8 cellular contexts compared by ENCODE assay signal in genomic region chr17:35051183-35051578, GRCh38. TPM values are rescaled to one million over a fixed set of nuclear protein-coding genes. Genes with fewer than 3 reads are reported as not detected.
A peak's percentile ranks its signal among the peaks of the same experiment; 100 is the strongest.
DNase-seq lines count a peak whose midpoint lies in the region; ATAC-seq and TF ChIP-seq lines count a peak whose summit lies in the region.

No MANE protein-coding gene starts in this region.

- peak; percentile 37 for DNase-seq in stimulated activated CD4-positive, alpha-beta T cell treated with anti-CD3 and anti-CD28 coated beads, Interleukin-4, amount 100 ng/mL, for 24 hours
- no peak for DNase-seq in stimulated activated CD4-positive, alpha-beta T cell treated with anti-CD3 and anti-CD28 coated beads, Interleukin-2, amount 100 ng/mL, for 48 hours
- DNase-seq in left lobe of liver (ENCODE audit: low spot score) (no peak), mammary epithelial cell (no peak), NCI-H2196 (lab: John Stamatoyannopoulos, UW; ENCODE audit: unreplicated experiment) (no peak)

- H3K27me3 ChIP-seq in mammary epithelial cell (ENCODE audit: insufficient read depth, low read length), result no peaks in the 10 kb centered on the region

- H3K4me3 Mint-ChIP-seq in activated T-helper 17 cell treated with anti-CD3 and anti-CD28 coated beads, Interleukin-2, amount 50 U/mL, for 72 hours, result peak overlapping the region; percentile 65

- H4K20me1 ChIP-seq in mammary epithelial cell (ENCODE audit: insufficient read depth, low read length), result no peaks in the 10 kb centered on the region

- BruUV-seq in mammary epithelial cell (replicated peaks; lab: Mats Ljungman, UMichigan), result no TSS peak

- H3K36me3 ChIP-seq in mammary epithelial cell (ENCODE audit: insufficient read depth, low read length), result no peaks in the 10 kb centered on the region

- H3K36me3 Mint-ChIP-seq in activated T-helper 17 cell treated with anti-CD3 and anti-CD28 coated beads, Interleukin-2, amount 50 U/mL, for 72 hours (ENCODE audit: low read depth), result peaks cover 23% of the 10 kb centered on the region

- dilution Hi-C loops in mammary epithelial cell (cut with HindIII; ENCODE audit: low sequenced_read_pairs), result no loop called here

- peaks cover 8% of the 10 kb centered on the region for H3K4me1 ChIP-seq in mammary epithelial cell (ENCODE audit: insufficient read depth, low read length)

- peaks cover 3% of the 10 kb centered on the region for H3K9me3 Mint-ChIP-seq in activated T-helper 17 cell treated with anti-CD3 and anti-CD28 coated beads, Interleukin-2, amount 50 U/mL, for 72 hours

- H3K9me3 ChIP-seq in mammary epithelial cell (replicated peaks; ENCODE audit: insufficient read depth, low read length), result no peaks in the 10 kb centered on the region

- in situ Hi-C loops in mammary epithelial cell (cut with MboI; ENCODE audit: low sequenced_read_pairs in 2 of 2), result loop anchor here in 1 of 2 donors (10.0 kb wide), 1 partner anchor 64 kb away; the partner anchor contains the start of gene RAD51D

- no peaks in the 10 kb centered on the region for H3K27me3 Mint-ChIP-seq in activated T-helper 17 cell treated with anti-CD3 and anti-CD28 coated beads, Interleukin-2, amount 50 U/mL, for 72 hours

- peak overlapping the region; percentile 83 for H3K27ac Mint-ChIP-seq in activated T-helper 17 cell treated with anti-CD3 and anti-CD28 coated beads, Interleukin-2, amount 50 U/mL, for 72 hours

- WGBS in mammary epithelial cell (ENCODE audit: low coverage, missing lambda C conversion rate), result 54% methylated on average over 2 of the region's 2 CpGs

- H3K27ac ChIP-seq in mammary epithelial cell (ENCODE audit: insufficient read depth, low read depth, low read length), result no peak overlapping the region

- H2AFZ ChIP-seq in mammary epithelial cell (ENCODE audit: low read depth, low read length), result no peak overlapping the region

- ATAC-seq in HG03565 (IDR thresholded peaks at IDR 0.05; ENCODE audit: unreplicated experiment) (peak; percentile 38), left lobe of liver (peak; percentile 81), GM18873 (IDR thresholded peaks at IDR 0.05; ENCODE audit: low FRiP score, unreplicated experiment) (no peak)
- peak; percentile 22 for ATAC-seq in activated T-helper 17 cell treated with anti-CD3 and anti-CD28 coated beads, Interleukin-2, amount 50 U/mL, for 72 hours (replicated peaks)

- H3K79me2 ChIP-seq in mammary epithelial cell (ENCODE audit: insufficient read depth, low read length), result peaks cover 35% of the 10 kb centered on the region

- no peak overlapping the region for H3K4me2 ChIP-seq in mammary epithelial cell (ENCODE audit: insufficient read depth, low read depth, low read length)

- intact Hi-C loops in mammary epithelial cell (cut with micrococcal nuclease), result no loop called here

- no peak overlapping the region for H3K4me3 ChIP-seq in mammary epithelial cell (replicated peaks in 1 of 3; ENCODE audit: insufficient read depth in 1 of 3, low read depth in 2 of 3, low read length in 3 of 3)

- CTCF ChIA-PET in mammary epithelial cell (lab: Charles Lee; ENCODE audit: low non-redundant PET), result no interaction called here

- no peak overlapping the region for H3K9ac ChIP-seq in mammary epithelial cell (ENCODE audit: insufficient read depth, low read length)

- H3K4me1 Mint-ChIP-seq in activated T-helper 17 cell treated with anti-CD3 and anti-CD28 coated beads, Interleukin-2, amount 50 U/mL, for 72 hours, result peaks cover 61% of the 10 kb centered on the region

- no peak for TF ChIP-seq CTCF in mammary epithelial cell (conservative IDR thresholded peaks at IDR 0.05 in 1 of 2, IDR thresholded peaks at IDR 0.05 in 1 of 2; ENCODE audit: extremely low read depth in 1 of 2, insufficient read depth in 1 of 2, low read depth in 1 of 2, low read length in 2 of 2)

RNA-seq across cellular contexts. Expression of gene RFFL, which starts 12.3 kb away (rescaled TPM):
- total RNA-seq in activated T-helper 17 cell treated with anti-CD3 and anti-CD28 coated beads, Interleukin-2, amount 50 U/mL, for 72 hours, result 10 to 100 TPM; 32.9 to 51.1 TPM
- total RNA-seq in left lobe of liver (36.5 TPM), mammary epithelial cell (10 to 100 TPM; 15.7 to 30.2 TPM)
- 15.3 TPM for polyA plus RNA-seq in mammary epithelial cell
- polyA minus RNA-seq in mammary epithelial cell, result 42.9 TPM
